In genomic region chr17:21286066-21286770, GRCh38 we compare ENCODE assay signal across 1 cellular context.
TF ChIP-seq lines count a peak whose summit lies in the region.

No MANE protein-coding gene starts in this region.

TF ChIP-seq in HepG2, 621 proteins besides CTCF, POLR2A, EP300 and RAD21 (continued from another document and continues in another):
- peak; percentile 75 for TF ChIP-seq SNAPC4 (CRISPR knock-in tag; IDR thresholded peaks at IDR 0.05)
- no peak for TF ChIP-seq FOXO1 (CRISPR knock-in tag; IDR thresholded peaks at IDR 0.05)
- TF ChIP-seq, protein P1, sequence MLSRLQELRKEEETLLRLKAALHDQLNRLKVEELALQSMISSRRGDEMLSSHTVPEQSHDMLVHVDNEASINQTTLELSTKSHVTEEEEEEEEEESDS (CRISPR knock-in tag; IDR thresholded peaks at IDR 0.05; ENCODE audit: borderline replicate concordance) = no peak
- peak; percentile 70 for TF ChIP-seq POGZ (CRISPR knock-in tag; IDR thresholded peaks at IDR 0.05)
- peak; percentile 61; the same call in 1 of the 2 replicates for TF ChIP-seq ZNF232 (CRISPR knock-in tag; IDR thresholded peaks at IDR 0.05; ENCODE audit: borderline replicate concordance)
- TF ChIP-seq CAMTA2 (CRISPR knock-in tag; IDR thresholded peaks at IDR 0.05; ENCODE audit: borderline replicate concordance) = no peak
- no peak for TF ChIP-seq ZNF224 (CRISPR knock-in tag; IDR thresholded peaks at IDR 0.05)
- peak; percentile 72; the same call in 1 of the 2 replicates for TF ChIP-seq FOXC1 (CRISPR knock-in tag; IDR thresholded peaks at IDR 0.05; ENCODE audit: borderline replicate concordance)
- TF ChIP-seq RARA (CRISPR knock-in tag; IDR thresholded peaks at IDR 0.05) = peak; percentile 76
- peak; percentile 42; the same call in 1 of the 2 replicates for TF ChIP-seq ZGPAT (CRISPR knock-in tag; IDR thresholded peaks at IDR 0.05)
- peak; percentile 87; the same call in 1 of the 2 replicates for TF ChIP-seq MIER3 (CRISPR knock-in tag; IDR thresholded peaks at IDR 0.05; ENCODE audit: borderline replicate concordance)
- TF ChIP-seq MTF1 (CRISPR knock-in tag; IDR thresholded peaks at IDR 0.05) = no peak
- no peak for TF ChIP-seq RFX3 (CRISPR knock-in tag; IDR thresholded peaks at IDR 0.05)
- no peak for TF ChIP-seq TEAD2 (CRISPR knock-in tag; IDR thresholded peaks at IDR 0.05)
- peak; percentile 77 for TF ChIP-seq SMYD3 (CRISPR knock-in tag; IDR thresholded peaks at IDR 0.05)
- no peak for TF ChIP-seq ZNF33B (CRISPR knock-in tag; IDR thresholded peaks at IDR 0.05)
- TF ChIP-seq U2AF1 (optimal IDR thresholded peaks at IDR 0.05; ENCODE audit: low read depth, low read length) = no peak
- TF ChIP-seq SP4 (CRISPR knock-in tag; IDR thresholded peaks at IDR 0.05) = peak; percentile 22; the same call in 1 of the 2 replicates
- no peak for TF ChIP-seq FOXP1 (IDR thresholded peaks at IDR 0.05)
- no peak for TF ChIP-seq FOXP1 (CRISPR knock-in tag; IDR thresholded peaks at IDR 0.05)
- TF ChIP-seq SMARCC2 (IDR thresholded peaks at IDR 0.05) = no peak
- peak; percentile 71 for TF ChIP-seq ZMYM4 (CRISPR knock-in tag; IDR thresholded peaks at IDR 0.05)
- TF ChIP-seq PAF1 (CRISPR knock-in tag; IDR thresholded peaks at IDR 0.05) = no peak
- no peak for TF ChIP-seq SP2 (CRISPR knock-in tag; IDR thresholded peaks at IDR 0.05)
- no peak for TF ChIP-seq ZNF251 (CRISPR knock-in tag; IDR thresholded peaks at IDR 0.05)
- TF ChIP-seq MIER2 (CRISPR knock-in tag; IDR thresholded peaks at IDR 0.05) = no peak
- TF ChIP-seq FUBP1 (CRISPR knock-in tag; IDR thresholded peaks at IDR 0.05; ENCODE audit: borderline replicate concordance) = no peak
- 0 out of 2 replicates have a peak, but pooled peaks have one; percentile 64 for TF ChIP-seq HES4 (CRISPR knock-in tag; IDR thresholded peaks at IDR 0.05; ENCODE audit: borderline replicate concordance)
- TF ChIP-seq ZNF446 (CRISPR knock-in tag; IDR thresholded peaks at IDR 0.05) = no peak
- TF ChIP-seq CBFB (CRISPR knock-in tag; IDR thresholded peaks at IDR 0.05) = no peak
- no peak for TF ChIP-seq ZSCAN21 (CRISPR knock-in tag; IDR thresholded peaks at IDR 0.05; ENCODE audit: borderline replicate concordance)
- TF ChIP-seq ZFP37 (CRISPR knock-in tag; IDR thresholded peaks at IDR 0.05; ENCODE audit: borderline replicate concordance) = peak; percentile 82; the same call in 1 of the 2 replicates
- TF ChIP-seq, protein P2, sequence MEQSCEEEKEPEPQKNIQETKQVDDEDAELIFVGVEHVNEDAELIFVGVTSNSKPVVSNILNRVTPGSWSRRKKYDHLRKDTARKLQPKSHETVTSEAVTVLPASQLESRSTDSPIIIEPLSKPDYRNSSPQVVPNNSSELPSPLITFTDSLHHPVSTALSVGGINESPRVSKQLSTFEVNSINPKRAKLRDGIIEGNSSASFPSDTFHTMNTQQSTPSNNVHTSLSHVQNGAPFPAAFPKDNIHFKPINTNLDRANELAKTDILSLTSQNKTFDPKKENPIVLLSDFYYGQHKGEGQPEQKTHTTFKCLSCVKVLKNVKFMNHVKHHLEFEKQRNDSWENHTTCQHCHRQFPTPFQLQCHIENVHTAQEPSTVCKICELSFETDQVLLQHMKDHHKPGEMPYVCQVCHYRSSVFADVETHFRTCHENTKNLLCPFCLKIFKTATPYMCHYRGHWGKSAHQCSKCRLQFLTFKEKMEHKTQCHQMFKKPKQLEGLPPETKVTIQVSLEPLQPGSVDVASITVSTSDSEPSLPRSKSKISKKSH (CRISPR knock-in tag; IDR thresholded peaks at IDR 0.05; ENCODE audit: borderline replicate concordance) = no peak
- TF ChIP-seq HMG20B (CRISPR knock-in tag; conservative IDR thresholded peaks at IDR 0.05) = peak; percentile 50; the same call in 1 of the 2 replicates
- no peak for TF ChIP-seq ZNF850 (CRISPR knock-in tag; conservative IDR thresholded peaks at IDR 0.05)
- TF ChIP-seq GLMP (CRISPR knock-in tag; IDR thresholded peaks at IDR 0.05; ENCODE audit: borderline replicate concordance) = no peak
- TF ChIP-seq U2AF2 (IDR thresholded peaks at IDR 0.05; ENCODE audit: low read depth, low read length) = no peak
- TF ChIP-seq HOXA3 (CRISPR knock-in tag; IDR thresholded peaks at IDR 0.05) = peak; percentile 69
- TF ChIP-seq, protein P3, sequence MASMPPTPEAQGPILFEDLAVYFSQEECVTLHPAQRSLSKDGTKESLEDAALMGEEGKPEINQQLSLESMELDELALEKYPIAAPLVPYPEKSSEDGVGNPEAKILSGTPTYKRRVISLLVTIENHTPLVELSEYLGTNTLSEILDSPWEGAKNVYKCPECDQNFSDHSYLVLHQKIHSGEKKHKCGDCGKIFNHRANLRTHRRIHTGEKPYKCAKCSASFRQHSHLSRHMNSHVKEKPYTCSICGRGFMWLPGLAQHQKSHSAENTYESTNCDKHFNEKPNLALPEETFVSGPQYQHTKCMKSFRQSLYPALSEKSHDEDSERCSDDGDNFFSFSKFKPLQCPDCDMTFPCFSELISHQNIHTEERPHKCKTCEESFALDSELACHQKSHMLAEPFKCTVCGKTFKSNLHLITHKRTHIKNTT (CRISPR knock-in tag; IDR thresholded peaks at IDR 0.05) = no peak
- TF ChIP-seq KDM4B (CRISPR knock-in tag; IDR thresholded peaks at IDR 0.05) = no peak; the same call in 1 of the 2 replicates
- no peak for TF ChIP-seq ZC3H4 (CRISPR knock-in tag; IDR thresholded peaks at IDR 0.05; ENCODE audit: borderline replicate concordance)
- 0 out of 2 replicates have a peak, but pooled peaks have one; percentile 14 for TF ChIP-seq GTF2F1 (IDR thresholded peaks at IDR 0.05; ENCODE audit: low read length)
- TF ChIP-seq, protein P4, sequence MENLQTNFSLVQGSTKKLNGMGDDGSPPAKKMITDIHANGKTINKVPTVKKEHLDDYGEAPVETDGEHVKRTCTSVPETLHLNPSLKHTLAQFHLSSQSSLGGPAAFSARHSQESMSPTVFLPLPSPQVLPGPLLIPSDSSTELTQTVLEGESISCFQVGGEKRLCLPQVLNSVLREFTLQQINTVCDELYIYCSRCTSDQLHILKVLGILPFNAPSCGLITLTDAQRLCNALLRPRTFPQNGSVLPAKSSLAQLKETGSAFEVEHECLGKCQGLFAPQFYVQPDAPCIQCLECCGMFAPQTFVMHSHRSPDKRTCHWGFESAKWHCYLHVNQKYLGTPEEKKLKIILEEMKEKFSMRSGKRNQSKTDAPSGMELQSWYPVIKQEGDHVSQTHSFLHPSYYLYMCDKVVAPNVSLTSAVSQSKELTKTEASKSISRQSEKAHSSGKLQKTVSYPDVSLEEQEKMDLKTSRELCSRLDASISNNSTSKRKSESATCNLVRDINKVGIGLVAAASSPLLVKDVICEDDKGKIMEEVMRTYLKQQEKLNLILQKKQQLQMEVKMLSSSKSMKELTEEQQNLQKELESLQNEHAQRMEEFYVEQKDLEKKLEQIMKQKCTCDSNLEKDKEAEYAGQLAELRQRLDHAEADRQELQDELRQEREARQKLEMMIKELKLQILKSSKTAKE (CRISPR knock-in tag; IDR thresholded peaks at IDR 0.05; ENCODE audit: borderline replicate concordance) = peak; percentile 86
- TF ChIP-seq, protein P5, sequence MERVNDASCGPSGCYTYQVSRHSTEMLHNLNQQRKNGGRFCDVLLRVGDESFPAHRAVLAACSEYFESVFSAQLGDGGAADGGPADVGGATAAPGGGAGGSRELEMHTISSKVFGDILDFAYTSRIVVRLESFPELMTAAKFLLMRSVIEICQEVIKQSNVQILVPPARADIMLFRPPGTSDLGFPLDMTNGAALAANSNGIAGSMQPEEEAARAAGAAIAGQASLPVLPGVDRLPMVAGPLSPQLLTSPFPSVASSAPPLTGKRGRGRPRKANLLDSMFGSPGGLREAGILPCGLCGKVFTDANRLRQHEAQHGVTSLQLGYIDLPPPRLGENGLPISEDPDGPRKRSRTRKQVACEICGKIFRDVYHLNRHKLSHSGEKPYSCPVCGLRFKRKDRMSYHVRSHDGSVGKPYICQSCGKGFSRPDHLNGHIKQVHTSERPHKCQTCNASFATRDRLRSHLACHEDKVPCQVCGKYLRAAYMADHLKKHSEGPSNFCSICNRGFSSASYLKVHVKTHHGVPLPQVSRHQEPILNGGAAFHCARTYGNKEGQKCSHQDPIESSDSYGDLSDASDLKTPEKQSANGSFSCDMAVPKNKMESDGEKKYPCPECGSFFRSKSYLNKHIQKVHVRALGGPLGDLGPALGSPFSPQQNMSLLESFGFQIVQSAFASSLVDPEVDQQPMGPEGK (CRISPR knock-in tag; IDR thresholded peaks at IDR 0.05) = peak; percentile 97
- TF ChIP-seq ZBTB20 (CRISPR knock-in tag; IDR thresholded peaks at IDR 0.05; ENCODE audit: borderline replicate concordance, low read depth) = no peak
- TF ChIP-seq ZNF746 (CRISPR knock-in tag; IDR thresholded peaks at IDR 0.05) = no peak
- TF ChIP-seq HOXA5 (CRISPR knock-in tag; IDR thresholded peaks at IDR 0.05) = no peak; the same call in 1 of the 2 replicates
- TF ChIP-seq ZNF800 (CRISPR knock-in tag; IDR thresholded peaks at IDR 0.05) = peak; percentile 61; the same call in 1 of the 2 replicates
